8 cellular contexts compared by ENCODE assay signal in genomic region chr2:177334940-177335543, GRCh38. TPM values are rescaled to one million over a fixed set of nuclear protein-coding genes. Genes with fewer than 3 reads are reported as not detected.
DNase-seq lines count a peak whose midpoint lies in the region; ATAC-seq and TF ChIP-seq lines count a peak whose summit lies in the region.

No MANE protein-coding gene starts in this region.

- H3K27me3 Mint-ChIP-seq in natural killer cell treated with Interleukin-12 subunit alpha and Interleukin-12 subunit beta and Interleukin-15 and Interleukin-18, amount 100 ng/mL, for 72 hours: no peaks in the 10 kb centered on the region

- no peak for TF ChIP-seq POLR2A in NB4 (IDR thresholded peaks at IDR 0.05; ENCODE audit: extremely low read depth, insufficient read length)

- H3K9me3 Mint-ChIP-seq in natural killer cell treated with Interleukin-12 subunit alpha and Interleukin-12 subunit beta and Interleukin-15 and Interleukin-18, amount 100 ng/mL, for 72 hours: no peaks in the 10 kb centered on the region

- ATAC-seq in GM18861 (IDR thresholded peaks at IDR 0.05; ENCODE audit: unreplicated experiment): peak; percentile 41
- peak; percentile 67 for ATAC-seq in esophagus mucosa
- peak; percentile 67 to 69 for ATAC-seq in natural killer cell treated with Interleukin-12 subunit alpha and Interleukin-12 subunit beta and Interleukin-15 and Interleukin-18, amount 100 ng/mL, for 72 hours
- ATAC-seq in GM19035 (IDR thresholded peaks at IDR 0.05; ENCODE audit: unreplicated experiment): no peak
- ATAC-seq in GM21447 (IDR thresholded peaks at IDR 0.05; ENCODE audit: unreplicated experiment): no peak

- in situ Hi-C loops in Caki2 (cut with HindIII; ENCODE audit: low pct_unique_long_range_greater_than_20kb, low sequenced_read_pairs): loop anchor here (5.0 kb wide), 1 partner anchor 168 kb away; no protein-coding TSS in a partner anchor

- H3K4me3 ChIP-seq in NB4 (ENCODE audit: low read depth, low read length): no peak overlapping the region

- peak; percentile 50 for DNase-seq in Caki2 (ENCODE audit: low read depth)
- DNase-seq in NB4 (ENCODE audit: low read depth): peak; percentile 62
- peak; percentile 67 for DNase-seq in SKM-1 (lab: John Stamatoyannopoulos, UW; ENCODE audit: unreplicated experiment)
- DNase-seq in natural killer cell treated with Interleukin-12 subunit alpha and Interleukin-12 subunit beta and Interleukin-15 and Interleukin-18, amount 100 ng/mL, for 72 hours (ENCODE audit: low spot score): peak; percentile 65

- no peaks in the 10 kb centered on the region for H3K36me3 Mint-ChIP-seq in natural killer cell treated with Interleukin-12 subunit alpha and Interleukin-12 subunit beta and Interleukin-15 and Interleukin-18, amount 100 ng/mL, for 72 hours

- peaks cover 4 to 10% of the 10 kb centered on the region in 2 donors for H3K4me1 Mint-ChIP-seq in natural killer cell treated with Interleukin-12 subunit alpha and Interleukin-12 subunit beta and Interleukin-15 and Interleukin-18, amount 100 ng/mL, for 72 hours (ENCODE audit: low read depth in 2 of 2)

- TF ChIP-seq CTCF in NB4 (IDR thresholded peaks at IDR 0.05; ENCODE audit: low read depth, low read length): peak; percentile 90

- no peak overlapping the region for H3K4me3 Mint-ChIP-seq in natural killer cell treated with Interleukin-12 subunit alpha and Interleukin-12 subunit beta and Interleukin-15 and Interleukin-18, amount 100 ng/mL, for 72 hours

- peak overlapping the region in 1 of 2 donors; percentile 41 for H3K27ac Mint-ChIP-seq in natural killer cell treated with Interleukin-12 subunit alpha and Interleukin-12 subunit beta and Interleukin-15 and Interleukin-18, amount 100 ng/mL, for 72 hours

RNA-seq across cellular contexts. Expression of gene AGPS, which starts 57.5 kb away (rescaled TPM):
- total RNA-seq in Caki2 (2014; rRNA removed; shearing (Covaris generic); ENCODE audit: low replicate concordance): 13.5 and 26.8 TPM in 2 replicates
- total RNA-seq in esophagus mucosa: 38.1 TPM
- total RNA-seq in natural killer cell treated with Interleukin-12 subunit alpha and Interleukin-12 subunit beta and Interleukin-15 and Interleukin-18, amount 100 ng/mL, for 72 hours: 10 to 100 TPM; 54.3 to 62.2 TPM

Comparison
In these comparisons a context has a peak if more than half of its experiments do, and no peak if none do; other contexts are left out.
1. ATAC-seq: peak in GM18861 (single experiment), esophagus mucosa (single experiment) and natural killer cell treated with Interleukin-12 subunit alpha and Interleukin-12 subunit beta and Interleukin-15 and Interleukin-18, amount 100 ng/mL, for 72 hours (2 of 2); none in GM19035 (single experiment) and GM21447 (single experiment).
2. Peak in every context shown above with its lines, with median percentiles within 50 percentile points of each other: DNase-seq.